9 cellular contexts compared by ENCODE assay signal in the genomic region with DNA sequence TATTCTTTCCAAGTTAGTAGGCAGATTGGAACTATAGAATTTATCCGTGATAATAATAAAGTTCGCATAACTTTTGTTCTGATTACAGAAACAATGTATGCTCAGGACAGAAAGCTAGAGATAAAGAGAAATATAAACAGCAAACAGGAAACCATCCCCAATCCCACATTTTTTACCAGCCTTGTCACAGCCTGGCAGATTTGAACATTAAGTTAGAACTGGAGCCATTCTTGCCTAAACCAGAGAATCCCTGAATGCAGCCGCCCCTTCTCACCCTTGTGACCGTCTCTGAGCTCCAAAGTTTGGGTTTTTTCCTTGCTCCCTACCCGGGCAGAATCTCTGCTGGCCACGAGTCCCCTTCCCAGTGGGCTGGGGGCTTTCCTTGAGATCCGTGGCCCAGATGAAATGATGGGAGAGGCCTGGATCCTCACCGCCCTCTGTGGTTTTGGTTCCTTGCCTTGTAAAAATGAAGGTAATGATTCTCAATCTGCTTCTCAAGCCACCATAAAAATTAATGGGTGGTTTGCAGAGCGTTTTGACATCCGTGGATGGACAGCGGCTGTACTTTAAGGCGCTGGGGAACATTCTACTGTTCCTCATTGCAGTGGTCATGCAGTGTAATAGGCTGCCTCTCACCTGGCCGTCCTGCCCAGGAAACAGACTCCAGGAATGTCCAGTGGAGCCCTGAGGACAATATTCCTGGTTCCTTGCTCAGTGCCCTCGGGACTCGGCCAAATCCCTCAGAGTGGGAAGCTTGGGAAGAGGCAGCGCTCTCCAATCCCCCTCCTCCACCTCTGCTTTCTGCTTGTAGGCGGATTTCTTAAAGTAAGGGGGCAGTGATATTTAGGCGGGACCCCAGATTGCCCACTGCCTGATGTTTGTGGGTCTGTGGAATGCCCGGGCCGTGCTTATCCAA. TPM values are rescaled to one million over a fixed set of nuclear protein-coding genes. Genes with fewer than 3 reads are reported as not detected.
DNase-seq lines count a peak whose midpoint lies in the region; ATAC-seq and TF ChIP-seq lines count a peak whose summit lies in the region.
"Had no signal": no experiment of that assay in that cellular context is flagged by ENCODE, and none has a peak within 500 bp of the region (broad histone marks: within the 10 kb centered on the region; RNA-seq: fewer than 3 reads in every experiment).

No MANE protein-coding gene starts in this region.

- in situ Hi-C loops in astrocyte of the cerebellum (cut with HindIII; ENCODE audit: low sequenced_read_pairs): loop anchor here (25.0 kb wide), 2 partner anchors 266 to 391 kb away; no protein-coding TSS in a partner anchor

- H3K36me3 Mint-ChIP-seq in T-helper 2 cell treated with Interferon-gamma antibody and Interleukin-4, amounts not matched to agents 5 μg/mL and 100 μg/mL, for 36 hours (ENCODE audit: low read depth): no peaks in the 10 kb centered on the region

- DNase-seq in T-helper 2 cell treated with Interferon-gamma antibody and Interleukin-4, amounts not matched to agents 5 μg/mL and 100 μg/mL, for 36 hours (ENCODE audit: low spot score): no peak
- DNase-seq in T-helper 2 cell: no peak
- DNase-seq in astrocyte of the cerebellum (ENCODE audit: low read depth): no peak
- DNase-seq in left lobe of liver (ENCODE audit: low spot score): no peak
- DNase-seq in superior temporal gyrus (ENCODE audit: extremely low spot score): peak; percentile 41
- no peak for DNase-seq in SIG-M5 (lab: John Stamatoyannopoulos, UW)
- no peak for DNase-seq in NCI-H1930 (lab: John Stamatoyannopoulos, UW)
- DNase-seq in CD1c-positive myeloid dendritic cell (ENCODE audit: extremely low spot score): no peak
- DNase-seq: DND-41 had no signal

- H3K27ac Mint-ChIP-seq in T-helper 2 cell treated with Interferon-gamma antibody and Interleukin-4, amounts not matched to agents 5 μg/mL and 100 μg/mL, for 36 hours: no peak overlapping the region

- peak overlapping the region; percentile 92 for H3K4me3 ChIP-seq in astrocyte of the cerebellum (ENCODE audit: low read depth, low read length)

- no peak for TF ChIP-seq CTCF in astrocyte of the cerebellum (IDR thresholded peaks at IDR 0.05; ENCODE audit: low read depth, low read length, missing control alignments)

- H3K4me3 Mint-ChIP-seq in T-helper 2 cell treated with Interferon-gamma antibody and Interleukin-4, amounts not matched to agents 5 μg/mL and 100 μg/mL, for 36 hours: peak overlapping the region; percentile 50

- peaks cover 2% of the 10 kb centered on the region for H3K4me1 Mint-ChIP-seq in T-helper 2 cell treated with Interferon-gamma antibody and Interleukin-4, amounts not matched to agents 5 μg/mL and 100 μg/mL, for 36 hours (ENCODE audit: low read depth)

- no peaks in the 10 kb centered on the region for H3K9me3 Mint-ChIP-seq in T-helper 2 cell treated with Interferon-gamma antibody and Interleukin-4, amounts not matched to agents 5 μg/mL and 100 μg/mL, for 36 hours

- ATAC-seq in left lobe of liver: peak; percentile 37

- H3K27me3 Mint-ChIP-seq in T-helper 2 cell treated with Interferon-gamma antibody and Interleukin-4, amounts not matched to agents 5 μg/mL and 100 μg/mL, for 36 hours (ENCODE audit: low read depth): peaks cover 65% of the 10 kb centered on the region

RNA-seq across cellular contexts. Expression of gene SH3BP4, which starts 1.6 kb away (rescaled TPM):
- 22.9 TPM for total RNA-seq in left lobe of liver
